9 cellular contexts compared by ENCODE assay signal in the genomic region with DNA sequence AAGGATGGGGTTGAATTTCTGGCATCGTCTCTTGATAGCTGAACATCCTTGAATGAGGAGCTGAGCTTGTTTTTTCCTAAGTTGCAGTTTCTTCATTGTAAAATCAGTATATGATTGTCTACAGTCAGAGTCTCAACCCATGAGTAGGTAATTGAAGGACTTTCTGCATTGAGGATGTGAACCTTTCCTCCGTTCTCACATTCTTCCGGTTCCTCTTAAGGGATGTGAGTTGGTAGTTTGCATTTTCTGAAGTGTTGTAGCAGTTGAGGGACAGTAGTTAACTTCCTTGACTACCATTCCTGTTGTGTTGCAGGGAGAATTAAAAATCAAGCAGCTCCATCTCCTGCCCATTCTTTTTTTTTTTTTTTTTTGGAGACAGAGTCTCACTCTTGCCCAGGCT. TPM values are rescaled to one million over a fixed set of nuclear protein-coding genes. Genes with fewer than 3 reads are reported as not detected.
DNase-seq lines count a peak whose midpoint lies in the region; ATAC-seq and TF ChIP-seq lines count a peak whose summit lies in the region.
"Had no signal": no experiment of that assay in that cellular context is flagged by ENCODE, and none has a peak within 500 bp of the region (broad histone marks: within the 10 kb centered on the region; RNA-seq: fewer than 3 reads in every experiment).

No MANE protein-coding gene starts in this region.

- no peaks in the 10 kb centered on the region for H3K27me3 ChIP-seq in heart right ventricle
- no peaks in the 10 kb centered on the region for H3K27me3 ChIP-seq in PC-3 (ENCODE audit: low read length)
- H3K27me3 ChIP-seq in right lobe of liver = no peaks in the 10 kb centered on the region

- H3K27ac ChIP-seq in heart right ventricle = peak overlapping the region in 9 of 10 donors; percentile 56 to 98 (median 70)
- H3K27ac ChIP-seq in PC-3 (ENCODE audit: low read length) = peak overlapping the region; percentile 96
- peak overlapping the region; percentile 29 to 70 (median 64) for H3K27ac ChIP-seq in right lobe of liver
- H3K27ac ChIP-seq in urinary bladder (ENCODE audit: low read depth) = peak overlapping the region; percentile 31

- H3K4me1 Mint-ChIP-seq in stimulated activated effector memory CD8-positive, alpha-beta T cell treated with anti-CD3 and anti-CD28 coated beads, Interleukin-12 subunit alpha, Interleukin-12 subunit beta, amount 100 ng/mL, for 72 hours = peaks cover 26% of the 10 kb centered on the region

- no peak overlapping the region for H3K27ac Mint-ChIP-seq in stimulated activated effector memory CD8-positive, alpha-beta T cell treated with anti-CD3 and anti-CD28 coated beads, Interleukin-12 subunit alpha, Interleukin-12 subunit beta, amount 100 ng/mL, for 72 hours

- ATAC-seq in heart right ventricle = no peak
- no peak for ATAC-seq in left cardiac atrium
- no peak for ATAC-seq in PC-3
- ATAC-seq in right lobe of liver = no peak
- ATAC-seq in stimulated activated effector memory CD8-positive, alpha-beta T cell treated with anti-CD3 and anti-CD28 coated beads, Interleukin-12 subunit alpha, Interleukin-12 subunit beta, amount 100 ng/mL, for 72 hours = no peak
- ATAC-seq: A549 had no signal

- peak overlapping the region; percentile 72; the same call in 1 of the 2 replicates for H3K4me2 ChIP-seq in PC-3 (ENCODE audit: low read length)

- intact Hi-C loops in heart right ventricle (cut with DNase I) = no loop called here
- intact Hi-C loops in left cardiac atrium (cut with DNase I) = no loop called here
- intact Hi-C loops in PC-3 (cut with micrococcal nuclease) = no loop called here
- intact Hi-C loops in right lobe of liver (cut with DNase I) = no loop called here

- H3K36me3 Mint-ChIP-seq in stimulated activated effector memory CD8-positive, alpha-beta T cell treated with anti-CD3 and anti-CD28 coated beads, Interleukin-12 subunit alpha, Interleukin-12 subunit beta, amount 100 ng/mL, for 72 hours = peaks cover 11% of the 10 kb centered on the region

- no peaks in the 10 kb centered on the region for H3K9me2 ChIP-seq in PC-3 (replicated peaks; ENCODE audit: low read length)

- H3K79me2 ChIP-seq in PC-3 (ENCODE audit: low read length) = peaks cover 17% of the 10 kb centered on the region

- H3F3A ChIP-seq in PC-3 (ENCODE audit: low read length, unreplicated experiment) = peaks cover 13% of the 10 kb centered on the region

- H3K9ac ChIP-seq in PC-3 (ENCODE audit: low read length) = peak overlapping the region; percentile 87

- TF ChIP-seq CTCF in heart right ventricle (IDR thresholded peaks at IDR 0.05) = no peak
- TF ChIP-seq CTCF in PC-3 (conservative IDR thresholded peaks at IDR 0.05; ENCODE audit: low read depth, low read length) = no peak
- TF ChIP-seq CTCF in right lobe of liver (IDR thresholded peaks at IDR 0.05) = no peak

- no peak overlapping the region for H3K4me3 ChIP-seq in heart right ventricle
- no peak overlapping the region for H3K4me3 ChIP-seq in PC-3 (ENCODE audit: low read length)
- no peak overlapping the region for H3K4me3 ChIP-seq in right lobe of liver
- H3K4me3 ChIP-seq in urinary bladder (ENCODE audit: low read depth, low read length) = no peak overlapping the region
- H3K4me3 ChIP-seq: A549 had no signal

- POLR2A ChIA-PET in PC-3 (lab: Charles Lee; ENCODE audit: unreplicated experiment) = interaction anchor here (0.7 kb wide), 1 partner anchor 19 kb away, joined by 9 read pairs; a partner anchor contains a TSS

- CTCF ChIA-PET in PC-3 (lab: Charles Lee) = interaction anchor here (1.1 kb wide), 1 partner anchor 248 kb away, joined by 3 read pairs; no protein-coding TSS in a partner anchor

- H3K4me3 Mint-ChIP-seq in stimulated activated effector memory CD8-positive, alpha-beta T cell treated with anti-CD3 and anti-CD28 coated beads, Interleukin-12 subunit alpha, Interleukin-12 subunit beta, amount 100 ng/mL, for 72 hours = no peak overlapping the region

- no peak for TF ChIP-seq POLR2A in right lobe of liver (IDR thresholded peaks at IDR 0.05)

- H3K36me3 ChIP-seq in heart right ventricle (peaks cover 0 to 54% (median 12%) of the 10 kb centered on the region in 9 donors), PC-3 (ENCODE audit: low read depth, low read length) (no peaks in the 10 kb centered on the region), right lobe of liver (peaks cover 0 to 8% (median 3%) of the 10 kb centered on the region in 4 donors), urinary bladder (ENCODE audit: insufficient read depth) (no peaks in the 10 kb centered on the region)

- H3K4me1 ChIP-seq in heart right ventricle (peaks cover 31 to 98% (median 88%) of the 10 kb centered on the region in 9 donors), PC-3 (ENCODE audit: insufficient read depth, low read length) (peaks cover 56% of the 10 kb centered on the region), right lobe of liver (peaks cover 0 to 86% (median 37%) of the 10 kb centered on the region in 4 donors), urinary bladder (ENCODE audit: insufficient read depth) (no peaks in the 10 kb centered on the region)

- BruUV-seq in PC-3 (replicated peaks; lab: Mats Ljungman, UMichigan) = no TSS peak

- no peaks in the 10 kb centered on the region for H3K9me3 Mint-ChIP-seq in stimulated activated effector memory CD8-positive, alpha-beta T cell treated with anti-CD3 and anti-CD28 coated beads, Interleukin-12 subunit alpha, Interleukin-12 subunit beta, amount 100 ng/mL, for 72 hours

- no peaks in the 10 kb centered on the region for H4K20me1 ChIP-seq in PC-3 (ENCODE audit: low read length)

- H3K9me3 ChIP-seq in heart right ventricle (no peaks in the 10 kb centered on the region), PC-3 (ENCODE audit: low read length) (no peaks in the 10 kb centered on the region), right lobe of liver (no peaks in the 10 kb centered on the region)
- H3K9me3 ChIP-seq: A549 had no signal

- H2AFZ ChIP-seq in PC-3 (ENCODE audit: low read length) = no peak overlapping the region

- 82 to 87% methylated on average over 3 of the region's 3 CpGs for WGBS in heart right ventricle, 2 donors
- 68% methylated on average over 3 of the region's 3 CpGs for WGBS in right lobe of liver (ENCODE audit: insufficient coverage, low coverage, low lambda C conversion rate, missing lambda C conversion rate)
- WGBS in urinary bladder = 87% methylated on average over 3 of the region's 3 CpGs

- DNase-seq in heart right ventricle (no peak), left cardiac atrium (no peak), PC-3 (no peak), right lobe of liver (no peak), EL (no peak), glomerular visceral epithelial cell (ENCODE audit: extremely low spot score) (no peak)
- DNase-seq in stimulated activated effector memory CD8-positive, alpha-beta T cell treated with anti-CD3 and anti-CD28 coated beads, Interleukin-12 subunit alpha, Interleukin-12 subunit beta, amount 100 ng/mL, for 72 hours (ENCODE audit: low spot score in 2 of 2) = no peak

RNA-seq across cellular contexts. Expression of a gene that starts 19.1 kb away (rescaled TPM):
- total RNA-seq in heart right ventricle (100 to 1,000 TPM in 8 of 10 donors, 10 to 100 TPM in 2; 81.9 to 163 (median 127) TPM), left cardiac atrium (10 to 100 TPM; 66.1 to 80.6 TPM), PC-3 (2014; rRNA removed) (19.0 and 29.3 TPM in 2 replicates), right lobe of liver (10 to 100 TPM; 18.0 to 34.6 (median 28.3) TPM), urinary bladder (19.3 TPM)
- polyA plus RNA-seq in heart right ventricle (100 to 1,000 TPM in 1 of 2 donors, 10 to 100 TPM in 1; 16.4 to 147 TPM), urinary bladder (39.3 TPM)

RNA-seq across cellular contexts. Expression of a gene that starts 54.9 kb away (rescaled TPM):
- total RNA-seq in heart right ventricle = 10 to 100 TPM; 11.9 to 20.8 (median 14.4) TPM
- polyA plus RNA-seq in heart right ventricle = 1 to 10 TPM; 8.0 to 9.9 TPM
- 10 to 100 TPM; 10.8 to 13.0 TPM for total RNA-seq in left cardiac atrium
- 66.8 and 71.6 TPM in 2 replicates for total RNA-seq in PC-3 (2014; rRNA removed)
- 10 to 100 TPM; 11.1 to 33.0 (median 22.3) TPM for total RNA-seq in right lobe of liver
- 5.8 TPM for total RNA-seq in urinary bladder
- polyA plus RNA-seq in urinary bladder = 13.8 TPM

RNA-seq across cellular contexts. Expression of a gene that starts 55.1 kb away (rescaled TPM):
- 10 to 100 TPM; 33.3 to 46.5 (median 37.5) TPM for total RNA-seq in heart right ventricle
- polyA plus RNA-seq in heart right ventricle = 10 to 100 TPM; 16.5 to 52.7 TPM
- 10 to 100 TPM; 32.4 to 39.4 TPM for total RNA-seq in left cardiac atrium
- total RNA-seq in PC-3 (2014; rRNA removed) = 158 and 309 TPM in 2 replicates
- 10 to 100 TPM; 22.8 to 43.8 (median 31.1) TPM for total RNA-seq in right lobe of liver
- total RNA-seq in urinary bladder = 10.3 TPM
- 54.4 TPM for polyA plus RNA-seq in urinary bladder

Comparison
In these comparisons a context has a peak if more than half of its experiments do, and no peak if none do; other contexts are left out.
1. H3K27ac ChIP-seq: peak in every context shown above with its lines; median percentile 96 in PC-3; 70 in heart right ventricle; 64 in right lobe of liver; 31 in urinary bladder.